ENCODE assay signal across 8 cellular contexts in the genomic region with DNA sequence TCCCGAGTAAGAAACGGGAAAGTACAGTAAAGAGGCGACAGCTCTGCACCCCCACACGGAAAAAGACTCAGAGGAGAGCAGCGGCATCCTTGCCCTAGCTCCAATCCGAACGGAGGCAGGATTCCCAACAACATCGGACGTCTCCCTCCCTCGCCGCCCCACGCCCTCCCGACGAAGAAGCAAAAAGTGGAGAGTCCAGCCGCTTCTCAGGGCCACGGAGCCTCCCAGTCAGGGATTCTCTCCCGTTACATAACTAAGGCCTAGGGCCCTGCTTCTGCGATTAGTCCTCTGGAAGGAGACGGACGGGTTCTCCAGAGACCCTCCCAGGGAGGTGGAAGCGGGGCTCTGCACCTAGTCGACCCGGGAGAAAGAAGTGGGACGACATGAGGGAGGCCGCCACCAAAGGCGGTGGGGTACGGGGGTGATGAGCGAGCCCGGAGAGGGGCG. TPM values are rescaled to one million over a fixed set of nuclear protein-coding genes. Genes with fewer than 3 reads are reported as not detected.
A peak's percentile ranks its signal among the peaks of the same experiment; 100 is the strongest.
DNase-seq lines count a peak whose midpoint lies in the region; ATAC-seq and TF ChIP-seq lines count a peak whose summit lies in the region.

No MANE protein-coding gene starts in this region.

- in situ Hi-C loops in SK-MEL-5 (cut with HindIII; ENCODE audit: low pct_unique_long_range_greater_than_20kb, low sequenced_read_pairs) = no loop called here

- H3K27me3 Mint-ChIP-seq in stimulated activated naive B cell treated with anti-CD40 and anti-IgM and Interleukin-4, amounts not matched to agents 10 μg/mL and 1 μg/mL and 100 μg/mL, for 72 hours = no peaks in the 10 kb centered on the region

- peak overlapping the region; percentile 82 to 84 for H3K27ac ChIP-seq in left lung

- no peaks in the 10 kb centered on the region for H3K36me3 ChIP-seq in left lung

- DNase-seq in DMS79 treated with DMSO at 0.1 percent for 48 hours (lab: John Stamatoyannopoulos, UW) = peak; percentile 44
- DNase-seq in SK-MEL-5 (ENCODE audit: low read depth, low spot score) = peak; percentile 42
- peak; percentile 63 for DNase-seq in dedifferentiated amniotic fluid mesenchymal stem cell (ENCODE audit: extremely low spot score)
- DNase-seq in left lung = peak in 1 of 2 donors; percentile 38
- DNase-seq in stimulated activated naive B cell treated with anti-CD40 and anti-IgM and Interleukin-4, amounts not matched to agents 10 μg/mL and 1 μg/mL and 100 μg/mL, for 72 hours = no peak
- DNase-seq in cortex of kidney (lab: John Stamatoyannopoulos, UW) = no peak

- H3K27ac Mint-ChIP-seq in stimulated activated naive B cell treated with anti-CD40 and anti-IgM and Interleukin-4, amounts not matched to agents 10 μg/mL and 1 μg/mL and 100 μg/mL, for 72 hours = peak overlapping the region; percentile 81

- H3K4me1 Mint-ChIP-seq in stimulated activated naive B cell treated with anti-CD40 and anti-IgM and Interleukin-4, amounts not matched to agents 10 μg/mL and 1 μg/mL and 100 μg/mL, for 72 hours = peaks cover 8 to 29% of the 10 kb centered on the region in 2 donors

- no peaks in the 10 kb centered on the region for H3K36me3 Mint-ChIP-seq in stimulated activated naive B cell treated with anti-CD40 and anti-IgM and Interleukin-4, amounts not matched to agents 10 μg/mL and 1 μg/mL and 100 μg/mL, for 72 hours

- ATAC-seq in GM19395 (IDR thresholded peaks at IDR 0.05; ENCODE audit: unreplicated experiment) (peak; percentile 48), HG03378 (IDR thresholded peaks at IDR 0.05; ENCODE audit: unreplicated experiment) (peak; percentile 12), left lung (peak; percentile 67)
- ATAC-seq in stimulated activated naive B cell treated with anti-CD40 and anti-IgM and Interleukin-4, amounts not matched to agents 10 μg/mL and 1 μg/mL and 100 μg/mL, for 72 hours (replicated peaks) = peak; percentile 47 to 54

- no peaks in the 10 kb centered on the region for H3K9me3 Mint-ChIP-seq in stimulated activated naive B cell treated with anti-CD40 and anti-IgM and Interleukin-4, amounts not matched to agents 10 μg/mL and 1 μg/mL and 100 μg/mL, for 72 hours

- H3K4me3 Mint-ChIP-seq in stimulated activated naive B cell treated with anti-CD40 and anti-IgM and Interleukin-4, amounts not matched to agents 10 μg/mL and 1 μg/mL and 100 μg/mL, for 72 hours = peak overlapping the region; percentile 92 to 98

- H3K27me3 ChIP-seq in left lung = no peaks in the 10 kb centered on the region

- intact Hi-C loops in left lung (cut with DNase I) = no loop called here

- H3K4me3 ChIP-seq in left lung = peak overlapping the region; percentile 94 to 97

- TF ChIP-seq CTCF in left lung (IDR thresholded peaks at IDR 0.05) = no peak

- no peaks in the 10 kb centered on the region for H3K9me3 ChIP-seq in left lung

- H3K4me1 ChIP-seq in left lung = peaks cover 13 to 28% of the 10 kb centered on the region in 2 donors

RNA-seq across cellular contexts. Expression of gene SUMO1, which starts 0.6 kb away (rescaled TPM):
- total RNA-seq in SK-MEL-5 (2014; rRNA removed; shearing (Covaris generic)) = 133 and 145 TPM in 2 replicates
- polyA plus RNA-seq in SK-MEL-5 (2015; cell fraction: cytosol; rRNA removed) = 81.0 and 91.4 TPM in 2 replicates
- 19.9 and 25.6 TPM in 2 replicates for polyA plus RNA-seq in SK-MEL-5 (2015; cell fraction: nucleus; rRNA removed)
- 10 to 100 TPM; 73.7 to 91.6 TPM for total RNA-seq in left lung

RNA-seq across cellular contexts. Expression of gene NOP58, which starts 27.8 kb away (rescaled TPM):
- 91.2 and 97.3 TPM in 2 replicates for total RNA-seq in SK-MEL-5 (2014; rRNA removed; shearing (Covaris generic))
- 76.1 and 78.0 TPM in 2 replicates for polyA plus RNA-seq in SK-MEL-5 (2015; cell fraction: cytosol; rRNA removed)
- polyA plus RNA-seq in SK-MEL-5 (2015; cell fraction: nucleus; rRNA removed) = 474 and 513 TPM in 2 replicates
- 10 to 100 TPM; 35.3 to 61.4 TPM for total RNA-seq in left lung

Comparison
In these comparisons a context has a peak if more than half of its experiments do, and no peak if none do; other contexts are left out.
1. DNase-seq: peak in DMS79 treated with DMSO at 0.1 percent for 48 hours (single experiment), SK-MEL-5 (single experiment) and dedifferentiated amniotic fluid mesenchymal stem cell (single experiment); none in stimulated activated naive B cell treated with anti-CD40 and anti-IgM and Interleukin-4, amounts not matched to agents 10 μg/mL and 1 μg/mL and 100 μg/mL, for 72 hours (single experiment) and cortex of kidney (single experiment).
2. ATAC-seq: peak in every context shown above with its lines; median percentile 67 in left lung; 50 in stimulated activated naive B cell treated with anti-CD40 and anti-IgM and Interleukin-4, amounts not matched to agents 10 μg/mL and 1 μg/mL and 100 μg/mL, for 72 hours; 48 in GM19395; 12 in HG03378.